In the genomic region with DNA sequence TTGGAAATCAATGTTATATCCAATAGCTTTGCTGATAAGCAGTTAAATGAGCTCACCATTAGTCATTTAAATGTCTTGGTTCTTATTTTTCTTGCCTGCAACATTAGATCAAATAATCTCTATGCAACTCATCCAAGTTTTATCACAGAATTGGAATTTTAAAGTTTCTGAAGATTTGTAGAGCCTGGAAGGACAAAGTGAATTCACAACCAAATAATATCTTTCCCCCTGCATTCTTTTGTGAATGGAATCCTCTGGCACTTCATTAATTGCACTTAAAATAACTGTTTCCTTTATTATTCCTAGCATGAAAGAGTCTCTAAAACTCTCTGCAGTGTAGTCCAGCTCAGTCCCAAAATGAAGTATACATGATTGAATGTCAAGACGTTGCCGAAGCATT, we compare ENCODE assay signal across 24 cellular contexts.
DNase-seq lines count a peak whose midpoint lies in the region; ATAC-seq, FAIRE-seq and TF ChIP-seq lines count a peak whose summit lies in the region.
"Had no signal": no experiment of that assay in that cellular context is flagged by ENCODE, and none has a peak within 500 bp of the region (broad histone marks: within the 10 kb centered on the region; RNA-seq: fewer than 3 reads in every experiment).

No MANE protein-coding gene starts in this region.

- no peaks in the 10 kb centered on the region for H4K20me1 ChIP-seq in SK-N-SH (ENCODE audit: insufficient read depth)
- no peaks in the 10 kb centered on the region for H4K20me1 ChIP-seq in hepatocyte (ENCODE audit: insufficient read depth, poor library complexity, severe bottlenecking)

- H3K36me3 ChIP-seq in SK-N-SH (replicated peaks in 1 of 2; ENCODE audit: control insufficient read depth in 1 of 2, insufficient read depth in 2 of 2, low read length in 1 of 2) (no peaks in the 10 kb centered on the region), hepatocyte (replicated peaks; ENCODE audit: insufficient read depth, low read depth) (no peaks in the 10 kb centered on the region)
- H3K36me3 ChIP-seq: BE2C had no signal

- H3K9me3 ChIP-seq in A549 (peaks cover 17% of the 10 kb centered on the region; the same call in 2 of the 3 replicates), SK-N-SH (no peaks in the 10 kb centered on the region), hepatocyte (ENCODE audit: low read depth) (no peaks in the 10 kb centered on the region)
- H3K9me3 ChIP-seq: BE2C had no signal

- H3F3A ChIP-seq in SK-N-SH (replicated peaks; ENCODE audit: insufficient read depth): peaks cover 19% of the 10 kb centered on the region

- WGBS in A549 (ENCODE audit: missing lambda C conversion rate): 72% methylated on average over 2 of the region's 2 CpGs
- WGBS in SK-N-SH (ENCODE audit: low lambda C conversion rate): 96% methylated on average over 2 of the region's 2 CpGs
- 33% methylated on average over 2 of the region's 2 CpGs for WGBS in hepatocyte (ENCODE audit: low lambda C conversion rate, missing lambda C conversion rate)

- no peak for TF ChIP-seq RAD21 in A549 (conservative IDR thresholded peaks at IDR 0.05 in 1 of 2, IDR thresholded peaks at IDR 0.05 in 1 of 2)
- no peak for TF ChIP-seq RAD21 in SK-N-SH (IDR thresholded peaks at IDR 0.05; ENCODE audit: low read length)

- H3K4me1 ChIP-seq in A549: peaks cover 35% of the 10 kb centered on the region
- peaks cover 0 to 46% of the 10 kb centered on the region in 2 experiments; a peak in 3 of 4 replicates for H3K4me1 ChIP-seq in SK-N-SH (ENCODE audit: control insufficient read depth in 1 of 2, insufficient read depth in 2 of 2, low read depth in 1 of 2, low read length in 1 of 2)
- H3K4me1 ChIP-seq in hepatocyte (ENCODE audit: insufficient read depth): peaks cover 8% of the 10 kb centered on the region
- H3K4me1 ChIP-seq: BE2C had no signal

- FAIRE-seq in A549 (lab: Jason Lieb, UNC): no peak

- no peaks in the 10 kb centered on the region for H3K27me3 ChIP-seq in SK-N-SH (ENCODE audit: insufficient read depth)
- H3K27me3 ChIP-seq in hepatocyte: no peaks in the 10 kb centered on the region
- H3K27me3 ChIP-seq: BE2C had no signal

- no peaks in the 10 kb centered on the region for H3K9me2 ChIP-seq in SK-N-SH
- H3K9me2 ChIP-seq in hepatocyte (replicated peaks; ENCODE audit: insufficient read depth): no peaks in the 10 kb centered on the region

- ATAC-seq in A549: no peak
- ATAC-seq in GM19328 (IDR thresholded peaks at IDR 0.05; ENCODE audit: unreplicated experiment): no peak
- no peak for ATAC-seq in HG03159 (IDR thresholded peaks at IDR 0.05; ENCODE audit: unreplicated experiment)
- no peak for ATAC-seq in GM18858 (IDR thresholded peaks at IDR 0.05; ENCODE audit: unreplicated experiment)
- ATAC-seq: T-helper 17 cell had no signal

- H3K4me3 ChIP-seq in A549: no peak overlapping the region
- H3K4me3 ChIP-seq in SK-N-SH (ENCODE audit: low read depth in 2 of 2, low read length in 1 of 2): no peak overlapping the region
- H3K4me3 ChIP-seq in hepatocyte: no peak overlapping the region

- no peak overlapping the region for H3K9ac ChIP-seq in SK-N-SH

- peak overlapping the region; percentile 52; the same call in 1 of the 2 replicates for H2AFZ ChIP-seq in SK-N-SH (ENCODE audit: low read depth)
- H2AFZ ChIP-seq in hepatocyte: no peak overlapping the region

- no peak for TF ChIP-seq POLR2A in A549 (IDR thresholded peaks at IDR 0.05; ENCODE audit: low read length)

- no peak overlapping the region for H3K4me2 ChIP-seq in A549
- H3K4me2 ChIP-seq in SK-N-SH: no peak overlapping the region
- no peak overlapping the region for H3K4me2 ChIP-seq in hepatocyte

- POLR2A ChIA-PET in A549 (lab: Yijun Ruan, JAX): no interaction called here
- POLR2A ChIA-PET in SK-N-SH (lab: Yijun Ruan, JAX): no interaction called here

- H3K79me2 ChIP-seq in SK-N-SH (ENCODE audit: insufficient read depth): no peaks in the 10 kb centered on the region
- no peaks in the 10 kb centered on the region for H3K79me2 ChIP-seq in hepatocyte

- TF ChIP-seq EP300 in A549 (IDR thresholded peaks at IDR 0.05) (no peak), SK-N-SH (IDR thresholded peaks at IDR 0.05; ENCODE audit: borderline replicate concordance in 1 of 2, low read depth in 1 of 2, low read length in 1 of 2) (peak in 1 of 2 experiments; percentile 36; a peak in 1 of 4 replicates)

- CTCF ChIA-PET in A549 (lab: Yijun Ruan, JAX) (interaction anchor here (0.5 to 2.8 kb wide), 4 partner anchors 55 to 755 kb away, joined by 3 to 11 read pairs (median 3); no protein-coding TSS in a partner anchor), SK-N-SH (lab: Yijun Ruan, JAX) (interaction anchor here (0.6 to 2.3 kb wide), 3 partner anchors 12 to 218 kb away, joined by 3 to 8 read pairs (median 3); no protein-coding TSS in a partner anchor)

- H3K27ac ChIP-seq in A549 (peak overlapping the region; percentile 79 to 84; a peak in 4 of 6 replicates), SK-N-SH (ENCODE audit: low read depth in 2 of 2, low read length in 1 of 2) (peak overlapping the region in 1 of 2 experiments; percentile 53; a peak in 2 of 4 replicates), hepatocyte (peak overlapping the region; percentile 10)

- TF ChIP-seq CTCF in A549 (IDR thresholded peaks at IDR 0.05) (no peak), SK-N-SH (IDR thresholded peaks at IDR 0.05) (no peak), hepatocyte (IDR thresholded peaks at IDR 0.05; ENCODE audit: poor library complexity) (no peak)

- no peak for DNase-seq in A549 (ENCODE audit: low read depth in 1 of 2, low spot score in 1 of 2)
- DNase-seq in EL: peak; percentile 15
- DNase-seq in SK-N-SH: no peak
- DNase-seq in hepatocyte (ENCODE audit: low spot score): no peak
- no peak for DNase-seq in NCI-H1092 (lab: John Stamatoyannopoulos, UW)
- DNase-seq: 8988T; BE2C; CD4-positive, CD25-positive, alpha-beta regulatory T cell; COR-L47; DND-41; GDM1; H9; Karpas-422; NCI-H1417; NCI-H1694 treated with DMSO at 0.1 percent for 48 hours; NCI-H446; NCI-H526; OCI-M1; Right ventricle myocardium superior; SW 1271; T-helper 17 cell had no signal

TF ChIP-seq in A549, 52 proteins besides CTCF, POLR2A, EP300 and RAD21:
- no peak for TF ChIP-seq NFE2L2 (conservative IDR thresholded peaks at IDR 0.05; ENCODE audit: low read length)
- no peak for TF ChIP-seq EHMT2 (IDR thresholded peaks at IDR 0.05; ENCODE audit: low read depth)
- TF ChIP-seq POLR2AphosphoS2 (conservative IDR thresholded peaks at IDR 0.05; ENCODE audit: low read length): no peak
- TF ChIP-seq ZFP36 (IDR thresholded peaks at IDR 0.05; ENCODE audit: borderline replicate concordance, partially characterized antibody): no peak
- TF ChIP-seq, protein P1, sequence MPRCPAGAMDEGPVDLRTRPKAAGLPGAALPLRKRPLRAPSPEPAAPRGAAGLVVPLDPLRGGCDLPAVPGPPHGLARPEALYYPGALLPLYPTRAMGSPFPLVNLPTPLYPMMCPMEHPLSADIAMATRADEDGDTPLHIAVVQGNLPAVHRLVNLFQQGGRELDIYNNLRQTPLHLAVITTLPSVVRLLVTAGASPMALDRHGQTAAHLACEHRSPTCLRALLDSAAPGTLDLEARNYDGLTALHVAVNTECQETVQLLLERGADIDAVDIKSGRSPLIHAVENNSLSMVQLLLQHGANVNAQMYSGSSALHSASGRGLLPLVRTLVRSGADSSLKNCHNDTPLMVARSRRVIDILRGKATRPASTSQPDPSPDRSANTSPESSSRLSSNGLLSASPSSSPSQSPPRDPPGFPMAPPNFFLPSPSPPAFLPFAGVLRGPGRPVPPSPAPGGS (IDR thresholded peaks at IDR 0.05): no peak
- TF ChIP-seq JUNB (IDR thresholded peaks at IDR 0.05): no peak
- no peak for TF ChIP-seq TFCP2L1 (CRISPR knock-in tag; IDR thresholded peaks at IDR 0.05)
- TF ChIP-seq BHLHE40 (IDR thresholded peaks at IDR 0.05; ENCODE audit: low read depth, low read length): no peak
- TF ChIP-seq KDM1A (IDR thresholded peaks at IDR 0.05; ENCODE audit: low read depth): no peak

TF ChIP-seq in SK-N-SH, 30 proteins besides CTCF, POLR2A, EP300 and RAD21:
- TF ChIP-seq, protein P2, sequence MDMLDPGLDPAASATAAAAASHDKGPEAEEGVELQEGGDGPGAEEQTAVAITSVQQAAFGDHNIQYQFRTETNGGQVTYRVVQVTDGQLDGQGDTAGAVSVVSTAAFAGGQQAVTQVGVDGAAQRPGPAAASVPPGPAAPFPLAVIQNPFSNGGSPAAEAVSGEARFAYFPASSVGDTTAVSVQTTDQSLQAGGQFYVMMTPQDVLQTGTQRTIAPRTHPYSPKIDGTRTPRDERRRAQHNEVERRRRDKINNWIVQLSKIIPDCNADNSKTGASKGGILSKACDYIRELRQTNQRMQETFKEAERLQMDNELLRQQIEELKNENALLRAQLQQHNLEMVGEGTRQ (IDR thresholded peaks at IDR 0.05; ENCODE audit: borderline replicate concordance, low read depth, low read length): no peak
- peak; percentile 18; the same call in 1 of the 2 replicates for TF ChIP-seq TCF12 (IDR thresholded peaks at IDR 0.05)
- TF ChIP-seq, protein P3, sequence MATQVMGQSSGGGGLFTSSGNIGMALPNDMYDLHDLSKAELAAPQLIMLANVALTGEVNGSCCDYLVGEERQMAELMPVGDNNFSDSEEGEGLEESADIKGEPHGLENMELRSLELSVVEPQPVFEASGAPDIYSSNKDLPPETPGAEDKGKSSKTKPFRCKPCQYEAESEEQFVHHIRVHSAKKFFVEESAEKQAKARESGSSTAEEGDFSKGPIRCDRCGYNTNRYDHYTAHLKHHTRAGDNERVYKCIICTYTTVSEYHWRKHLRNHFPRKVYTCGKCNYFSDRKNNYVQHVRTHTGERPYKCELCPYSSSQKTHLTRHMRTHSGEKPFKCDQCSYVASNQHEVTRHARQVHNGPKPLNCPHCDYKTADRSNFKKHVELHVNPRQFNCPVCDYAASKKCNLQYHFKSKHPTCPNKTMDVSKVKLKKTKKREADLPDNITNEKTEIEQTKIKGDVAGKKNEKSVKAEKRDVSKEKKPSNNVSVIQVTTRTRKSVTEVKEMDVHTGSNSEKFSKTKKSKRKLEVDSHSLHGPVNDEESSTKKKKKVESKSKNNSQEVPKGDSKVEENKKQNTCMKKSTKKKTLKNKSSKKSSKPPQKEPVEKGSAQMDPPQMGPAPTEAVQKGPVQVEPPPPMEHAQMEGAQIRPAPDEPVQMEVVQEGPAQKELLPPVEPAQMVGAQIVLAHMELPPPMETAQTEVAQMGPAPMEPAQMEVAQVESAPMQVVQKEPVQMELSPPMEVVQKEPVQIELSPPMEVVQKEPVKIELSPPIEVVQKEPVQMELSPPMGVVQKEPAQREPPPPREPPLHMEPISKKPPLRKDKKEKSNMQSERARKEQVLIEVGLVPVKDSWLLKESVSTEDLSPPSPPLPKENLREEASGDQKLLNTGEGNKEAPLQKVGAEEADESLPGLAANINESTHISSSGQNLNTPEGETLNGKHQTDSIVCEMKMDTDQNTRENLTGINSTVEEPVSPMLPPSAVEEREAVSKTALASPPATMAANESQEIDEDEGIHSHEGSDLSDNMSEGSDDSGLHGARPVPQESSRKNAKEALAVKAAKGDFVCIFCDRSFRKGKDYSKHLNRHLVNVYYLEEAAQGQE (IDR thresholded peaks at IDR 0.05; ENCODE audit: low read depth, low read length): no peak
- TF ChIP-seq SMC3 (IDR thresholded peaks at IDR 0.05; ENCODE audit: low read depth, low read length): no peak
- TF ChIP-seq ELF1 (IDR thresholded peaks at IDR 0.05): no peak
